In genomic region chr12:27913999-27914614, GRCh38 we compare ENCODE assay signal across 30 cellular contexts. TPM values are rescaled to one million over a fixed set of nuclear protein-coding genes. Genes with fewer than 3 reads are reported as not detected.
DNase-seq lines count a peak whose midpoint lies in the region; ATAC-seq, FAIRE-seq and TF ChIP-seq lines count a peak whose summit lies in the region.
"Had no signal": no experiment of that assay in that cellular context is flagged by ENCODE, and none has a peak within 500 bp of the region (broad histone marks: within the 10 kb centered on the region; RNA-seq: fewer than 3 reads in every experiment).

No MANE protein-coding gene starts in this region.

- no TSS peak for BruUV-seq in GM12878 (replicated peaks; lab: Mats Ljungman, UMichigan)

- ATAC-seq in GM18502 (IDR thresholded peaks at IDR 0.05; ENCODE audit: poor library complexity, unreplicated experiment), result peak; percentile 44
- peak; percentile 65 for ATAC-seq in GM21390 (IDR thresholded peaks at IDR 0.05; ENCODE audit: unreplicated experiment)
- peak; percentile 65 for ATAC-seq in HG03439 (IDR thresholded peaks at IDR 0.05; ENCODE audit: unreplicated experiment)
- peak; percentile 38; the same call in 2 of the 3 replicates for ATAC-seq in GM12878
- no peak for ATAC-seq in GM21737 (IDR thresholded peaks at IDR 0.05; ENCODE audit: unreplicated experiment)
- ATAC-seq: left colon; right cardiac atrium; stimulated activated naive B cell treated with anti-CD40 and anti-IgM and Interleukin-4, amounts not matched to agents 10 μg/mL and 1 μg/mL and 100 μg/mL, for 72 hours had no signal

- DNase-seq in GM12878 (ENCODE audit: low read depth, low spot score) (peak; percentile 17), erythroblast (lab: John Stamatoyannopoulos, UW) (no peak), smooth muscle cell (lab: John Stamatoyannopoulos, UW; ENCODE audit: unreplicated experiment) (no peak)
- DNase-seq: activated CD4-positive, alpha-beta T cell treated with anti-CD3 and anti-CD28 coated beads for 4 hours; activated gamma-delta T cell treated with Interleukin-2 at 50 U/mL for 16 hours; Caco-2; DND-41; esophagus squamous epithelium; hippocampal formation; left colon; mesenchymal stem cell; NCI-H1105; NCI-H2029; NCI-H345; OCI-M1; posterior cingulate gyrus; SK-N-SH; stimulated activated CD4-positive, alpha-beta T cell treated with anti-CD3 and anti-CD28 coated beads, Interleukin-12 subunit alpha, Interleukin-12 subunit beta, amount 100 ng/mL, for 4 hours; stimulated activated CD4-positive, alpha-beta T cell treated with anti-CD3 and anti-CD28 coated beads, Interleukin-4, amount 100 ng/mL, for 24 hours; stimulated activated naive B cell treated with anti-CD40 and anti-IgM and Interleukin-4, amounts not matched to agents 10 μg/mL and 1 μg/mL and 100 μg/mL, for 72 hours; T-helper 2 cell; upper lobe of left lung had no signal

- peak overlapping the region; percentile 3; the same call in 1 of the 2 replicates for H3K9ac ChIP-seq in GM12878 (ENCODE audit: control insufficient read depth, insufficient read depth, low read length)
- H3K9ac ChIP-seq in smooth muscle cell (ENCODE audit: low read depth), result no peak overlapping the region
- H3K9ac ChIP-seq: SK-N-SH had no signal

- no peaks in the 10 kb centered on the region for H3F3A ChIP-seq in smooth muscle cell (ENCODE audit: low read depth)

- no peaks in the 10 kb centered on the region for H4K20me1 ChIP-seq in GM12878 (ENCODE audit: control insufficient read depth, insufficient read depth)
- H4K20me1 ChIP-seq in smooth muscle cell (ENCODE audit: low read depth), result no peaks in the 10 kb centered on the region

- POLR2A ChIA-PET in GM12878 (lab: Charles Lee), result no interaction called here

- CTCF ChIA-PET in GM12878 (lab: Yijun Ruan, JAX), result interaction anchor here (0.9 kb wide), 1 partner anchor 12 kb away, joined by 3 read pairs; no protein-coding TSS in a partner anchor

- RAD21 ChIA-PET in GM12878 (lab: Charles Lee; ENCODE audit: unreplicated experiment), result interaction anchor here (0.6 kb wide), 1 partner anchor 215 kb away, joined by 4 read pairs; no protein-coding TSS in a partner anchor

- intact Hi-C loops in GM12878 (cut with micrococcal nuclease; ENCODE audit: unreplicated experiment), result no loop called here

- H3K36me3 ChIP-seq in GM12878 (ENCODE audit: control insufficient read depth in 2 of 2, insufficient read depth in 2 of 2, low read length in 1 of 2), result no peaks in the 10 kb centered on the region
- no peaks in the 10 kb centered on the region for H3K36me3 ChIP-seq in smooth muscle cell (ENCODE audit: low read depth)
- H3K36me3 ChIP-seq: esophagus squamous epithelium, HAP-1, upper lobe of left lung had no signal

- H3K27ac ChIP-seq in GM12878 (ENCODE audit: control insufficient read depth, insufficient read depth), result no peak overlapping the region
- no peak overlapping the region for H3K27ac ChIP-seq in smooth muscle cell (ENCODE audit: low read depth)
- H3K27ac ChIP-seq: esophagus squamous epithelium, HL-60, upper lobe of left lung had no signal

- no peak for FAIRE-seq in GM12878 (lab: Jason Lieb, UNC)
- FAIRE-seq: frontal cortex had no signal

- H3K9me3 ChIP-seq in GM12878 (replicated peaks; ENCODE audit: control insufficient read depth, insufficient read depth, low read length) (no peaks in the 10 kb centered on the region; the same call in 2 of the 3 replicates), smooth muscle cell (replicated peaks; ENCODE audit: low read depth) (no peaks in the 10 kb centered on the region)
- H3K9me3 ChIP-seq: esophagus squamous epithelium, HAP-1, SK-N-SH, upper lobe of left lung had no signal

- no peaks in the 10 kb centered on the region for H3K79me2 ChIP-seq in GM12878 (ENCODE audit: control insufficient read depth, insufficient read depth, low read length)
- H3K79me2 ChIP-seq in smooth muscle cell (ENCODE audit: low read depth), result no peaks in the 10 kb centered on the region

- in situ Hi-C loops in GM12878 (cut with MboI), result no loop called here

- H3K4me1 ChIP-seq in GM12878 (ENCODE audit: control insufficient read depth, insufficient read depth, low read length), result no peaks in the 10 kb centered on the region
- H3K4me1 ChIP-seq in smooth muscle cell (ENCODE audit: low read depth), result no peaks in the 10 kb centered on the region
- H3K4me1 ChIP-seq: esophagus squamous epithelium, HAP-1, upper lobe of left lung had no signal

- TF ChIP-seq RAD21 in GM12878 (IDR thresholded peaks at IDR 0.05; ENCODE audit: insufficient read depth, low read depth, low read length), result no peak

- SMC1A ChIA-PET in GM12878 (lab: Charles Lee; ENCODE audit: uncharacterized antibody, unreplicated experiment), result no interaction called here

- H2AFZ ChIP-seq in GM12878 (ENCODE audit: control insufficient read depth, low read depth, low read length) (no peak overlapping the region), smooth muscle cell (ENCODE audit: low read depth) (no peak overlapping the region)

- TF ChIP-seq POLR2A in GM12878 (IDR thresholded peaks at IDR 0.05; ENCODE audit: low read depth, low read length) (no peak), erythroblast (IDR thresholded peaks at IDR 0.05; ENCODE audit: low read length) (no peak)

- H3K27me3 ChIP-seq in GM12878 (replicated peaks in 1 of 2; ENCODE audit: control insufficient read depth in 2 of 2, insufficient read depth in 2 of 2, low read length in 1 of 2), result no peaks in the 10 kb centered on the region
- H3K27me3 ChIP-seq in smooth muscle cell (ENCODE audit: low read depth), result no peaks in the 10 kb centered on the region
- H3K27me3 ChIP-seq: upper lobe of left lung had no signal

- TF ChIP-seq EP300 in GM12878 (IDR thresholded peaks at IDR 0.05; ENCODE audit: borderline replicate concordance in 1 of 2, control insufficient read depth in 1 of 2, low read depth in 2 of 2, low read length in 2 of 2), result no peak

- H3K4me2 ChIP-seq in GM12878 (ENCODE audit: control insufficient read depth, insufficient read depth) (peak overlapping the region; percentile 39; the same call in 1 of the 2 replicates), smooth muscle cell (no peak overlapping the region)
- H3K4me2 ChIP-seq: SK-N-SH had no signal

- H3K4me3 ChIP-seq in GM12878 (no peak overlapping the region), smooth muscle cell (no peak overlapping the region)
- H3K4me3 ChIP-seq: esophagus squamous epithelium, HAP-1, upper lobe of left lung had no signal

- WGBS in GM12878 (ENCODE audit: insufficient coverage, insufficient replicate concordance, low lambda C conversion rate, missing lambda C conversion rate), result 0% methylated on average over 4 of the region's 4 CpGs
- WGBS in smooth muscle cell (ENCODE audit: low lambda C conversion rate), result 61% methylated on average over 4 of the region's 4 CpGs

- TF ChIP-seq CTCF in GM12878 (IDR thresholded peaks at IDR 0.05 in 2 of 3, conservative IDR thresholded peaks at IDR 0.05 in 1 of 3; ENCODE audit: control insufficient read depth in 2 of 3, extremely low read depth in 1 of 3, insufficient read depth in 1 of 3, low read depth in 3 of 3, low read length in 3 of 3) (no peak), smooth muscle cell (IDR thresholded peaks at IDR 0.05; ENCODE audit: borderline replicate concordance, insufficient read depth, poor library complexity, severe bottlenecking) (no peak)

TF ChIP-seq in GM12878, 131 proteins besides CTCF, POLR2A, EP300 and RAD21 (continues in another document):
- peak; percentile 67; the same call in 1 of the 2 replicates for TF ChIP-seq MEF2A (IDR thresholded peaks at IDR 0.05; ENCODE audit: insufficient read depth, low read depth, low read length)
- peak; percentile 78 for TF ChIP-seq RUNX3 (IDR thresholded peaks at IDR 0.05; ENCODE audit: low read length)
- peak; percentile 22; the same call in 1 of the 2 replicates for TF ChIP-seq TBL1XR1 (IDR thresholded peaks at IDR 0.05; ENCODE audit: low read depth, low read length)
- TF ChIP-seq ELK1 (IDR thresholded peaks at IDR 0.05; ENCODE audit: low read depth, low read length), result no peak

RNA-seq across cellular contexts. Expression of gene PTHLH, which starts 58.4 kb away (rescaled TPM):
- not detected in 2 replicates for total RNA-seq in GM12878 (2013; cell fraction: nucleolus; rRNA removed)
- total RNA-seq in GM12878 (2014; rRNA removed), result not detected in 2 replicates
- total RNA-seq in GM12878 (2014; rRNA removed; fragmentation: Illumina TruSeq; extraction: Trizol), result not detected in 2 replicates
- not detected in 2 replicates for total RNA-seq in GM12878 (2021)
- polyA plus RNA-seq in GM12878 (2011; ENCODE audit: low read depth), result not detected
- 0.08 and 0.12 TPM in 2 replicates for polyA plus RNA-seq in GM12878 (2011; rRNA removed)
- not detected in 2 replicates for polyA plus RNA-seq in GM12878 (2011; cell fraction: cytosol; rRNA removed)
- polyA plus RNA-seq in GM12878 (2011; cell fraction: nucleus; rRNA removed), result not detected in 2 replicates
- 0.06 and 0.16 TPM in 2 replicates for polyA plus RNA-seq in GM12878 (2012)
- not detected in 2 replicates for polyA plus RNA-seq in GM12878 (2014; fragmentation: Illumina TruSeq; extraction: Trizol)
- polyA plus RNA-seq in GM12878 (2014; fragmentation: Nextera tagmentation; extraction: Ambion mirVana), result not detected
- polyA plus RNA-seq in GM12878 (2014; rRNA removed), result 0.12 TPM in 1 of 2 replicates, not detected in the other
- polyA plus RNA-seq in GM12878 (2016; fragmentation: Nextera tagmentation; extraction: Ambion mirVana), result not detected
- not detected in 2 replicates for polyA minus RNA-seq in GM12878 (2011; rRNA and poly(A)+ RNA removed)
- not detected in 2 replicates for polyA minus RNA-seq in GM12878 (2011; cell fraction: cytosol; rRNA and poly(A)+ RNA removed)
- polyA minus RNA-seq in GM12878 (2011; cell fraction: nucleus; rRNA and poly(A)+ RNA removed), result not detected in 2 replicates
- total RNA-seq in smooth muscle cell, result 155 and 181 TPM in 2 replicates
- 58.0 and 177 TPM in 2 replicates for polyA plus RNA-seq in smooth muscle cell
- total RNA-seq: Caco-2, frontal cortex, left colon had no signal

Comparison
In these comparisons a context has a peak if more than half of its experiments do, and no peak if none do; other contexts are left out.
1. RNA of gene PTHLH, which starts 58.4 kb away (total RNA-seq): 155 to 181 TPM in smooth muscle cell; not detected in GM12878; every median in the first group is over 100 times any median in the second.